In genomic region chr19:10238172-10238783, GRCh38 we compare ENCODE assay signal across 10 cellular contexts. TPM values are rescaled to one million over a fixed set of nuclear protein-coding genes. Genes with fewer than 3 reads are reported as not detected.
DNase-seq lines count a peak whose midpoint lies in the region; ATAC-seq and TF ChIP-seq lines count a peak whose summit lies in the region.
"Had no signal": no experiment of that assay in that cellular context is flagged by ENCODE, and none has a peak within 500 bp of the region (broad histone marks: within the 10 kb centered on the region; RNA-seq: fewer than 3 reads in every experiment).

No MANE protein-coding gene starts in this region.

- H3K4me2 ChIP-seq in BLaER1 treated with 17β-estradiol and CSF1 and Interleukin-3, amounts not matched to agents 10 nM and 100 nM: peak overlapping the region; percentile 80 to 97 (median 89)

- H3K9ac ChIP-seq in BLaER1 treated with 17β-estradiol and CSF1 and Interleukin-3, amounts not matched to agents 10 nM and 100 nM: peak overlapping the region in 5 of 11 experiments; percentile 8 to 35 (median 27); a peak in 6 of 22 replicates
- H3K9ac ChIP-seq in adipocyte (ENCODE audit: low read length): peak overlapping the region; percentile 16

- no peaks in the 10 kb centered on the region for H3K36me3 ChIP-seq in BLaER1 treated with 17β-estradiol and CSF1 and Interleukin-3, amounts not matched to agents 10 nM and 100 nM
- H3K36me3 ChIP-seq in adipocyte (ENCODE audit: control insufficient read depth, insufficient read depth, low read length, severe bottlenecking): no peaks in the 10 kb centered on the region

- peaks cover 17% of the 10 kb centered on the region for H3K4me1 Mint-ChIP-seq in memory B cell

- H3K4me1 ChIP-seq in BLaER1 treated with 17β-estradiol and CSF1 and Interleukin-3, amounts not matched to agents 10 nM and 100 nM: peaks cover 59 to 100% (median 95%) of the 10 kb centered on the region in 10 experiments
- peaks cover 29% of the 10 kb centered on the region for H3K4me1 ChIP-seq in adipocyte (ENCODE audit: control insufficient read depth, insufficient read depth, low read length)

- no peaks in the 10 kb centered on the region for H3K27me3 ChIP-seq in BLaER1 treated with 17β-estradiol and CSF1 and Interleukin-3, amounts not matched to agents 10 nM and 100 nM
- H3K27me3 ChIP-seq in adipocyte (replicated peaks; ENCODE audit: control insufficient read depth, insufficient read depth, low read length): no peaks in the 10 kb centered on the region

- TF ChIP-seq CTCF in NB4 (IDR thresholded peaks at IDR 0.05; ENCODE audit: low read depth, low read length): no peak

- H3K27me3 Mint-ChIP-seq in memory B cell: no peaks in the 10 kb centered on the region
- H3K27me3 Mint-ChIP-seq: stimulated activated naive CD8-positive, alpha-beta T cell treated with anti-CD3 and anti-CD28 coated beads, Interleukin-15, Interleukin-2, amounts not matched to agents 100 ng/mL and 50 ng/mL, for 24 hours had no signal

- peak; percentile 67 for DNase-seq in NB4 (ENCODE audit: low read depth)
- peak; percentile 13 for DNase-seq in adipocyte (ENCODE audit: low read depth)
- DNase-seq in memory B cell (ENCODE audit: low spot score in 2 of 2): no peak
- no peak for DNase-seq in SK-N-DZ (ENCODE audit: low spot score)
- DNase-seq in stimulated activated CD4-positive, alpha-beta T cell treated with anti-CD3 and anti-CD28 coated beads, Interleukin-4, amount 100 ng/mL, for 24 hours: no peak
- DNase-seq: activated T-cell treated with anti-CD3 and anti-CD28 coated beads for 4 hours had no signal

- no peak for ATAC-seq in memory B cell (ENCODE audit: low read depth)
- ATAC-seq in HG02938 (IDR thresholded peaks at IDR 0.05; ENCODE audit: unreplicated experiment): no peak
- ATAC-seq in HG03354 (IDR thresholded peaks at IDR 0.05; ENCODE audit: poor library complexity, severe bottlenecking, unreplicated experiment): no peak

- no peaks in the 10 kb centered on the region for H3K9me3 ChIP-seq in BLaER1 treated with 17β-estradiol and CSF1 and Interleukin-3, amounts not matched to agents 10 nM and 100 nM (replicated peaks in 1 of 11)
- no peaks in the 10 kb centered on the region for H3K9me3 ChIP-seq in adipocyte (ENCODE audit: control insufficient read depth, low read length)

- H3K27ac Mint-ChIP-seq in memory B cell: peak overlapping the region; percentile 38
- H3K27ac Mint-ChIP-seq: stimulated activated naive CD8-positive, alpha-beta T cell treated with anti-CD3 and anti-CD28 coated beads, Interleukin-15, Interleukin-2, amounts not matched to agents 100 ng/mL and 50 ng/mL, for 24 hours had no signal

- no peak for TF ChIP-seq POLR2A in NB4 (IDR thresholded peaks at IDR 0.05; ENCODE audit: extremely low read depth, insufficient read length)

- H3K27ac ChIP-seq in BLaER1 treated with 17β-estradiol and CSF1 and Interleukin-3, amounts not matched to agents 10 nM and 100 nM: peak overlapping the region in 10 of 11 experiments; percentile 17 to 91 (median 72); a peak in 15 of 22 replicates

- H4K20me1 ChIP-seq in BLaER1 treated with 17β-estradiol and CSF1 and Interleukin-3, amounts not matched to agents 10 nM and 100 nM: no peaks in the 10 kb centered on the region

- no peaks in the 10 kb centered on the region for H3K36me3 Mint-ChIP-seq in memory B cell

- no peaks in the 10 kb centered on the region for H3K9me3 Mint-ChIP-seq in memory B cell
- H3K9me3 Mint-ChIP-seq: stimulated activated naive CD8-positive, alpha-beta T cell treated with anti-CD3 and anti-CD28 coated beads, Interleukin-15, Interleukin-2, amounts not matched to agents 100 ng/mL and 50 ng/mL, for 24 hours had no signal

- H3K4me3 Mint-ChIP-seq in memory B cell: no peak overlapping the region
- H3K4me3 Mint-ChIP-seq: stimulated activated naive CD8-positive, alpha-beta T cell treated with anti-CD3 and anti-CD28 coated beads, Interleukin-15, Interleukin-2, amounts not matched to agents 100 ng/mL and 50 ng/mL, for 24 hours had no signal

- no peak overlapping the region for H3K4me3 ChIP-seq in BLaER1 treated with 17β-estradiol and CSF1 and Interleukin-3, amounts not matched to agents 10 nM and 100 nM
- H3K4me3 ChIP-seq in NB4 (ENCODE audit: low read depth, low read length) (no peak overlapping the region), adipocyte (ENCODE audit: low read length) (no peak overlapping the region)

RNA-seq across cellular contexts. Expression of gene S1PR2, which starts 7.1 kb away (rescaled TPM):
- 6.4 and 6.8 TPM in 2 replicates for polyA plus RNA-seq in SK-N-DZ (2014; cell fraction: cytosol; rRNA removed)
- polyA plus RNA-seq in SK-N-DZ (2014; cell fraction: nucleus; rRNA removed): 1.7 and 2.3 TPM in 2 replicates

RNA-seq across cellular contexts. Expression of gene MRPL4, which starts 13.7 kb away (rescaled TPM):
- 112 and 129 TPM in 2 replicates for polyA plus RNA-seq in SK-N-DZ (2014; cell fraction: cytosol; rRNA removed)
- 104 and 119 TPM in 2 replicates for polyA plus RNA-seq in SK-N-DZ (2014; cell fraction: nucleus; rRNA removed)

RNA-seq across cellular contexts. Expression of gene ICAM1, which starts 32.6 kb away (rescaled TPM):
- polyA plus RNA-seq in SK-N-DZ (2014; cell fraction: cytosol; rRNA removed): 0.16 TPM in 1 of 2 replicates, not detected in the other
- not detected in 2 replicates for polyA plus RNA-seq in SK-N-DZ (2014; cell fraction: nucleus; rRNA removed)

RNA-seq across cellular contexts. Expression of gene DNMT1, which starts 43.5 kb away (rescaled TPM):
- polyA plus RNA-seq in SK-N-DZ (2014; cell fraction: cytosol; rRNA removed): 125 and 137 TPM in 2 replicates
- polyA plus RNA-seq in SK-N-DZ (2014; cell fraction: nucleus; rRNA removed): 401 and 420 TPM in 2 replicates

RNA-seq across cellular contexts. Expression of gene ICAM4, which starts 48.5 kb away (rescaled TPM):
- not detected in 2 replicates for polyA plus RNA-seq in SK-N-DZ (2014; cell fraction: cytosol; rRNA removed)
- polyA plus RNA-seq in SK-N-DZ (2014; cell fraction: nucleus; rRNA removed): not detected in 2 replicates

Comparison
In these comparisons a context has a peak if more than half of its experiments do, and no peak if none do; other contexts are left out.
1. DNase-seq: peak in NB4 (single experiment) and adipocyte (single experiment); none in memory B cell (0 of 2), SK-N-DZ (single experiment) and stimulated activated CD4-positive, alpha-beta T cell treated with anti-CD3 and anti-CD28 coated beads, Interleukin-4, amount 100 ng/mL, for 24 hours (single experiment).